Comparison of ENCODE assay signal across 10 cellular contexts in genomic region chr6:25369043-25369442, GRCh38.
DNase-seq lines count a peak whose midpoint lies in the region; ATAC-seq and TF ChIP-seq lines count a peak whose summit lies in the region.
"Had no signal": no experiment of that assay in that cellular context is flagged by ENCODE, and none has a peak within 500 bp of the region (broad histone marks: within the 10 kb centered on the region; RNA-seq: fewer than 3 reads in every experiment).

No MANE protein-coding gene starts in this region.

- H3K4me1 ChIP-seq in hepatocyte (ENCODE audit: insufficient read depth) (peaks cover 12% of the 10 kb centered on the region), tibial nerve (peaks cover 0 to 42% (median 14%) of the 10 kb centered on the region in 4 donors)

- H3K36me3 Mint-ChIP-seq in activated T-cell treated with anti-CD3 and anti-CD28 coated beads, Interleukin-2, amount 50 U/mL, for 72 hours (ENCODE audit: insufficient read depth in 2 of 2) = peaks cover 2 to 4% of the 10 kb centered on the region in 2 donors
- no peaks in the 10 kb centered on the region for H3K36me3 Mint-ChIP-seq in activated T-helper 17 cell treated with anti-CD3 and anti-CD28 coated beads, Interleukin-2, amount 50 U/mL, for 72 hours (ENCODE audit: low read depth)
- no peaks in the 10 kb centered on the region for H3K36me3 Mint-ChIP-seq in immature natural killer cell

- H2AFZ ChIP-seq in hepatocyte = no peak overlapping the region

- ATAC-seq in activated T-cell treated with anti-CD3 and anti-CD28 coated beads, Interleukin-2, amount 50 U/mL, for 72 hours (replicated peaks in 1 of 2) = no peak
- ATAC-seq in activated T-helper 17 cell treated with anti-CD3 and anti-CD28 coated beads, Interleukin-2, amount 50 U/mL, for 72 hours (replicated peaks) = no peak
- no peak for ATAC-seq in GM21423 (IDR thresholded peaks at IDR 0.05; ENCODE audit: unreplicated experiment)
- ATAC-seq: K562 had no signal

- no peaks in the 10 kb centered on the region for H3K36me3 ChIP-seq in hepatocyte (replicated peaks; ENCODE audit: insufficient read depth, low read depth)
- H3K36me3 ChIP-seq in tibial nerve = no peaks in the 10 kb centered on the region

- peaks cover 95% of the 10 kb centered on the region for H3K79me2 ChIP-seq in hepatocyte

- no peaks in the 10 kb centered on the region for H3K9me3 ChIP-seq in hepatocyte (ENCODE audit: low read depth)
- H3K9me3 ChIP-seq in tibial nerve = no peaks in the 10 kb centered on the region

- no peaks in the 10 kb centered on the region for H3K27me3 Mint-ChIP-seq in activated T-cell treated with anti-CD3 and anti-CD28 coated beads, Interleukin-2, amount 50 U/mL, for 72 hours (ENCODE audit: low read depth)
- no peaks in the 10 kb centered on the region for H3K27me3 Mint-ChIP-seq in activated T-helper 17 cell treated with anti-CD3 and anti-CD28 coated beads, Interleukin-2, amount 50 U/mL, for 72 hours
- peaks cover 0 to 5% (median 1%) of the 10 kb centered on the region in 3 donors for H3K27me3 Mint-ChIP-seq in immature natural killer cell (ENCODE audit: low read depth in 3 of 3)

- DNase-seq in activated T-cell treated with anti-CD3 and anti-CD28 coated beads, Interleukin-2, amount 50 U/mL, for 72 hours = no peak
- no peak for DNase-seq in activated T-cell treated with anti-CD3 and anti-CD28 coated beads, Interleukin-2, amount 50 U/mL, for 48 hours
- no peak for DNase-seq in hepatocyte (ENCODE audit: low spot score)
- DNase-seq in tibial nerve (ENCODE audit: low spot score in 2 of 2) = peak in 1 of 2 donors; percentile 35
- no peak for DNase-seq in immature natural killer cell
- DNase-seq in activated CD4-positive, alpha-beta T cell treated with anti-CD3 and anti-CD28 coated beads, Interleukin-2, amount 50 U/mL, for 48 hours = no peak

- TF ChIP-seq CTCF in hepatocyte (IDR thresholded peaks at IDR 0.05; ENCODE audit: poor library complexity) = no peak
- TF ChIP-seq CTCF in tibial nerve (IDR thresholded peaks at IDR 0.05) = no peak

- WGBS in hepatocyte (ENCODE audit: low lambda C conversion rate, missing lambda C conversion rate) = 93% methylated on average over 6 of the region's 6 CpGs
- 40 to 50% methylated on average over 6 of the region's 6 CpGs for WGBS in tibial nerve, 2 donors

- H3K4me2 ChIP-seq in hepatocyte = no peak overlapping the region

- peak overlapping the region; percentile 94 for H3K27ac ChIP-seq in hepatocyte
- peak overlapping the region in 3 of 4 donors; percentile 48 to 80 (median 70) for H3K27ac ChIP-seq in tibial nerve

- no peak for TF ChIP-seq POLR2A in tibial nerve (IDR thresholded peaks at IDR 0.05)

- H3K9me3 Mint-ChIP-seq in activated T-cell treated with anti-CD3 and anti-CD28 coated beads, Interleukin-2, amount 50 U/mL, for 72 hours = peaks cover 3 to 8% of the 10 kb centered on the region in 2 donors
- no peaks in the 10 kb centered on the region for H3K9me3 Mint-ChIP-seq in activated T-helper 17 cell treated with anti-CD3 and anti-CD28 coated beads, Interleukin-2, amount 50 U/mL, for 72 hours
- H3K9me3 Mint-ChIP-seq in immature natural killer cell = peaks cover 0 to 1% (median 0%) of the 10 kb centered on the region in 6 donors

- peak overlapping the region; percentile 77 to 89 for H3K4me3 Mint-ChIP-seq in activated T-cell treated with anti-CD3 and anti-CD28 coated beads, Interleukin-2, amount 50 U/mL, for 72 hours
- H3K4me3 Mint-ChIP-seq in activated T-helper 17 cell treated with anti-CD3 and anti-CD28 coated beads, Interleukin-2, amount 50 U/mL, for 72 hours = peak overlapping the region; percentile 69
- H3K4me3 Mint-ChIP-seq in immature natural killer cell = no peak overlapping the region
- H3K4me3 Mint-ChIP-seq: CD14-positive monocyte had no signal

- peaks cover 13% of the 10 kb centered on the region for H4K20me1 ChIP-seq in hepatocyte (ENCODE audit: insufficient read depth, poor library complexity, severe bottlenecking)

- TF ChIP-seq EP300 in tibial nerve (IDR thresholded peaks at IDR 0.05) = no peak

- H3K9me2 ChIP-seq in hepatocyte (replicated peaks; ENCODE audit: insufficient read depth) = no peaks in the 10 kb centered on the region

- H3K27me3 ChIP-seq in hepatocyte = no peaks in the 10 kb centered on the region
- H3K27me3 ChIP-seq in tibial nerve = no peaks in the 10 kb centered on the region

- no peak overlapping the region for H3K27ac Mint-ChIP-seq in activated T-cell treated with anti-CD3 and anti-CD28 coated beads, Interleukin-2, amount 50 U/mL, for 72 hours
- peak overlapping the region; percentile 39 for H3K27ac Mint-ChIP-seq in activated T-helper 17 cell treated with anti-CD3 and anti-CD28 coated beads, Interleukin-2, amount 50 U/mL, for 72 hours
- peak overlapping the region in 1 of 6 donors; percentile 23 for H3K27ac Mint-ChIP-seq in immature natural killer cell
- H3K27ac Mint-ChIP-seq: CD14-positive monocyte had no signal

- no peak overlapping the region for H3K4me3 ChIP-seq in hepatocyte
- H3K4me3 ChIP-seq in tibial nerve = no peak overlapping the region
- H3K4me3 ChIP-seq: K562 had no signal

- H3K4me1 Mint-ChIP-seq in activated T-cell treated with anti-CD3 and anti-CD28 coated beads, Interleukin-2, amount 50 U/mL, for 72 hours (ENCODE audit: low read depth) = peaks cover 73% of the 10 kb centered on the region
- H3K4me1 Mint-ChIP-seq in activated T-helper 17 cell treated with anti-CD3 and anti-CD28 coated beads, Interleukin-2, amount 50 U/mL, for 72 hours = peaks cover 41% of the 10 kb centered on the region
- H3K4me1 Mint-ChIP-seq in immature natural killer cell = peaks cover 22 to 31% of the 10 kb centered on the region in 2 donors

Comparison
In these comparisons a context has a peak if more than half of its experiments do, and no peak if none do; other contexts are left out.
1. H3K4me3 Mint-ChIP-seq: peak in activated T-cell treated with anti-CD3 and anti-CD28 coated beads, Interleukin-2, amount 50 U/mL, for 72 hours (2 of 2) and activated T-helper 17 cell treated with anti-CD3 and anti-CD28 coated beads, Interleukin-2, amount 50 U/mL, for 72 hours (single experiment); none in immature natural killer cell (0 of 5).